ENCODE assay signal across 8 cellular contexts in the genomic region with DNA sequence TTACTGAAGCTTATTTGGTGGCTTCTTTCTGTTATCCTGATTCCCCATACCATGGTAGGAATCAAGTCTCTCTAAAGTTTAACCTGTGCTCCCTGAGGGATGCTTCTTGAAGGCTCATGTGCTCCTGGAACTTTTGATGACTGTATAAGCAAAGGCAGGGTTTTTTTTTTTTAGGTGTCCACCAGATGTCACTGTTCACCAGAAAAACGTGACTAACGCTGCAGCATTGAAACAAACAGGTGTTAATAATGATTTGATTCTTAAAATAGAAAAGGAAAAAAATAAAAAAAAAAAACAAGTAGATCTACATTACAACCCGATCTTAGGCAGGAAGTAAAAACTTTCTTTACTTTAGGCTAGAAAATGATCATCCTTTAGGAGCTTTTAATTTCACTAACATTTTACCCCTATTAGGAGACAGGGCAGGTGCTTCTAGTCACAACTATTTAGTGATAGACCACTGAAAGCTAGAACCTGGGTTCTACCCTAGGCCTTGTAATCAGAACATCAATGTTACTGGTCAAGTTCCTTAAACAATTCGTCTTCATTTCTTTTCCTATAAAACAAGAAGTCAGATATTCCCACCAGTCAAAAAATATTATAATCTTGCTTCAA.
DNase-seq lines count a peak whose midpoint lies in the region; ATAC-seq and TF ChIP-seq lines count a peak whose summit lies in the region.

No MANE protein-coding gene starts in this region.

- H3K27me3 Mint-ChIP-seq in activated naive CD4-positive, alpha-beta T cell treated with anti-CD3 and anti-CD28 coated beads for 36 hours (ENCODE audit: low read depth) = no peaks in the 10 kb centered on the region
- H3K27me3 Mint-ChIP-seq in chondrocyte (ENCODE audit: low read depth) (peaks cover 22% of the 10 kb centered on the region), naive B cell (peaks cover 0 to 6% (median 4%) of the 10 kb centered on the region in 3 donors)

- no peaks in the 10 kb centered on the region for H3K9me3 Mint-ChIP-seq in activated naive CD4-positive, alpha-beta T cell treated with anti-CD3 and anti-CD28 coated beads for 36 hours
- H3K9me3 Mint-ChIP-seq in chondrocyte (ENCODE audit: low read depth) (no peaks in the 10 kb centered on the region), naive B cell (no peaks in the 10 kb centered on the region)

- DNase-seq in activated naive CD4-positive, alpha-beta T cell treated with anti-CD3 and anti-CD28 coated beads for 36 hours = peak; percentile 37
- DNase-seq in activated naive CD4-positive, alpha-beta T cell treated with anti-CD3 and anti-CD28 coated beads, Interleukin-2, amount 50 U/mL, for 16 hours = no peak
- DNase-seq in NCI-H774 (lab: John Stamatoyannopoulos, UW) (peak; percentile 50), chondrocyte (ENCODE audit: low spot score) (no peak), naive B cell (peak; percentile 11)
- DNase-seq in NK-92 treated with Interleukin-12 subunit alpha and Interleukin-12 subunit beta, amount 100 ng/mL, for 24 hours (lab: John Stamatoyannopoulos, UW) = no peak

- peaks cover 2% of the 10 kb centered on the region for H3K4me1 Mint-ChIP-seq in activated naive CD4-positive, alpha-beta T cell treated with anti-CD3 and anti-CD28 coated beads for 36 hours (ENCODE audit: low read depth)
- H3K4me1 Mint-ChIP-seq in chondrocyte (ENCODE audit: low read depth) = no peaks in the 10 kb centered on the region
- no peaks in the 10 kb centered on the region for H3K4me1 Mint-ChIP-seq in naive B cell

- CTCF ChIA-PET in activated naive CD4-positive, alpha-beta T cell treated with anti-CD3 and anti-CD28 coated beads for 36 hours (lab: Charles Lee) = interaction anchor here (0.6 to 1.5 kb wide), 12 partner anchors 33 to 1807 kb away, joined by 3 to 8 read pairs (median 4); no protein-coding TSS in a partner anchor

- peak; percentile 84 for TF ChIP-seq CTCF in chondrocyte (IDR thresholded peaks at IDR 0.05)

- H3K36me3 Mint-ChIP-seq in activated naive CD4-positive, alpha-beta T cell treated with anti-CD3 and anti-CD28 coated beads for 36 hours (ENCODE audit: low read depth) = no peaks in the 10 kb centered on the region
- H3K36me3 Mint-ChIP-seq in chondrocyte (ENCODE audit: low read depth) (no peaks in the 10 kb centered on the region), naive B cell (no peaks in the 10 kb centered on the region)

- no peak overlapping the region for H3K4me3 Mint-ChIP-seq in activated naive CD4-positive, alpha-beta T cell treated with anti-CD3 and anti-CD28 coated beads for 36 hours
- H3K4me3 Mint-ChIP-seq in chondrocyte (ENCODE audit: unreplicated experiment) (no peak overlapping the region), naive B cell (no peak overlapping the region)

- H3K27ac Mint-ChIP-seq in activated naive CD4-positive, alpha-beta T cell treated with anti-CD3 and anti-CD28 coated beads for 36 hours = no peak overlapping the region
- H3K27ac Mint-ChIP-seq in chondrocyte (ENCODE audit: unreplicated experiment) (no peak overlapping the region), naive B cell (peak overlapping the region in 1 of 6 donors; percentile 46)

- peak; percentile 81 for ATAC-seq in GM21360 (IDR thresholded peaks at IDR 0.05; ENCODE audit: unreplicated experiment)
- ATAC-seq in HG03460 (IDR thresholded peaks at IDR 0.05; ENCODE audit: unreplicated experiment) = peak; percentile 80
- no peak for ATAC-seq in naive B cell (ENCODE audit: low read depth in 2 of 2)

- intact Hi-C loops in activated naive CD4-positive, alpha-beta T cell treated with anti-CD3 and anti-CD28 coated beads for 36 hours (cut with micrococcal nuclease) = no loop called here

Comparison
In these comparisons a context has a peak if more than half of its experiments do, and no peak if none do; other contexts are left out.
1. DNase-seq: peak in activated naive CD4-positive, alpha-beta T cell treated with anti-CD3 and anti-CD28 coated beads for 36 hours (single experiment), NCI-H774 (single experiment) and naive B cell (single experiment); none in activated naive CD4-positive, alpha-beta T cell treated with anti-CD3 and anti-CD28 coated beads, Interleukin-2, amount 50 U/mL, for 16 hours (single experiment), chondrocyte (single experiment) and NK-92 treated with Interleukin-12 subunit alpha and Interleukin-12 subunit beta, amount 100 ng/mL, for 24 hours (single experiment).
2. ATAC-seq: peak in GM21360 (single experiment) and HG03460 (single experiment); none in naive B cell (0 of 2).